Comparison of ENCODE assay signal across 1 cellular context in genomic region chr2:233075141-233075965, GRCh38.
A peak's percentile ranks its signal among the peaks of the same experiment; 100 is the strongest.
TF ChIP-seq lines count a peak whose summit lies in the region.

No MANE protein-coding gene starts in this region.

TF ChIP-seq in GM12878, 131 proteins besides CTCF, POLR2A, EP300 and RAD21 (continued from another document):
- TF ChIP-seq ZBTB4 (CRISPR knock-in tag; IDR thresholded peaks at IDR 0.05) (no peak), DPF2 (IDR thresholded peaks at IDR 0.05) (0 out of 2 replicates have a peak, but pooled peaks have one; percentile 30), LARP7 (IDR thresholded peaks at IDR 0.05) (no peak), CEBPB (IDR thresholded peaks at IDR 0.05; ENCODE audit: borderline replicate concordance in 1 of 2, low read depth in 2 of 2, low read length in 2 of 2) (no peak), SMAD5 (IDR thresholded peaks at IDR 0.05; ENCODE audit: low read depth) (peak; percentile 20; the same call in 1 of the 2 replicates), TARDBP (IDR thresholded peaks at IDR 0.05; ENCODE audit: borderline replicate concordance) (no peak)
TF ChIP-seq in GM12878: peak in this region for 2.
